ENCODE assay signal across 1 cellular context in the genomic region with DNA sequence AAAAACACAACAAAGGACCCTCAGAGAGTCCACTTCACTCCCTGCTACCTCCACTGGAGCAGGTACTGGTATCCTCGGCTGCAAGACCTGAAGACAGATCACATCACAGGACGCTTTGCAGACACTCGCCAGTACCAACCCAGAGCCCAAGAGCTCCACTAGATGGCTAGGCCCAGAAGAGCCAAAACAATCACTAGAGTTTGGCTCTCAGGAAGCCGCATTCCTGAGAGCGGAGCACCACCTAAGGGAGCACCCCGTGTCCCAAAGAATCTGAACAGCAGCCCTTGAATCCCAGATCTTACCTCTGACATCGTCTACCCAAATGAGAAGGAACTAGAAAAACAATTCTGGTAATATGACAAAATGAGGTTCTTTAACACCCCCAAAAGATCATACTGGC.
TF ChIP-seq lines count a peak whose summit lies in the region.

No MANE protein-coding gene starts in this region.

TF ChIP-seq in GM23338, 12 proteins besides CTCF, POLR2A, EP300 and RAD21 (continued from another document):
- TF ChIP-seq REST (IDR thresholded peaks at IDR 0.05; ENCODE audit: unreplicated experiment) (no peak), ZNF331 (CRISPR knock-in tag; IDR thresholded peaks at IDR 0.05; ENCODE audit: low read depth) (no peak), ZNF462 (CRISPR knock-in tag; IDR thresholded peaks at IDR 0.05) (no peak), EZH2 (IDR thresholded peaks at IDR 0.05; ENCODE audit: low read depth, unreplicated experiment) (no peak)
- TF ChIP-seq, protein P1, sequence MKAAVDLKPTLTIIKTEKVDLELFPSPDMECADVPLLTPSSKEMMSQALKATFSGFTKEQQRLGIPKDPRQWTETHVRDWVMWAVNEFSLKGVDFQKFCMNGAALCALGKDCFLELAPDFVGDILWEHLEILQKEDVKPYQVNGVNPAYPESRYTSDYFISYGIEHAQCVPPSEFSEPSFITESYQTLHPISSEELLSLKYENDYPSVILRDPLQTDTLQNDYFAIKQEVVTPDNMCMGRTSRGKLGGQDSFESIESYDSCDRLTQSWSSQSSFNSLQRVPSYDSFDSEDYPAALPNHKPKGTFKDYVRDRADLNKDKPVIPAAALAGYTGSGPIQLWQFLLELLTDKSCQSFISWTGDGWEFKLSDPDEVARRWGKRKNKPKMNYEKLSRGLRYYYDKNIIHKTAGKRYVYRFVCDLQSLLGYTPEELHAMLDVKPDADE (IDR thresholded peaks at IDR 0.05) = no peak
